6 cellular contexts compared by ENCODE assay signal in genomic region chr9:102650896-102651295, GRCh38.
"Had no signal": no experiment of that assay in that cellular context is flagged by ENCODE, and none has a peak within 500 bp of the region (broad histone marks: within the 10 kb centered on the region; RNA-seq: fewer than 3 reads in every experiment).

No MANE protein-coding gene starts in this region.

- DNase-seq: IMR-90, KBM-7, KG1 had no signal

- FAIRE-seq: HepG2, HTR-8/SVneo, K562 had no signal
